In genomic region chr16:5459863-5460262, GRCh38 we compare ENCODE assay signal across 27 cellular contexts.
DNase-seq lines count a peak whose midpoint lies in the region; FAIRE-seq and TF ChIP-seq lines count a peak whose summit lies in the region.
"Had no signal": no experiment of that assay in that cellular context is flagged by ENCODE, and none has a peak within 500 bp of the region (broad histone marks: within the 10 kb centered on the region; RNA-seq: fewer than 3 reads in every experiment).

No MANE protein-coding gene starts in this region.

- H3K27me3 ChIP-seq in bronchial epithelial cell (ENCODE audit: control insufficient read depth, insufficient read depth, low read length): no peaks in the 10 kb centered on the region
- H3K27me3 ChIP-seq: BE2C; BLaER1; BLaER1 treated with 17β-estradiol and CSF1 and Interleukin-3, amounts not matched to agents 10 nM and 100 nM had no signal

- no peak for TF ChIP-seq CTCF in bronchial epithelial cell (IDR thresholded peaks at IDR 0.05; ENCODE audit: insufficient read depth, low read length, severe bottlenecking)

- H3K36me3 ChIP-seq in bronchial epithelial cell (ENCODE audit: control insufficient read depth, insufficient read depth, low read length): no peaks in the 10 kb centered on the region
- H3K36me3 ChIP-seq: BE2C; BLaER1; BLaER1 treated with 17β-estradiol and CSF1 and Interleukin-3, amounts not matched to agents 10 nM and 100 nM had no signal

- peak; percentile 13 for FAIRE-seq in bronchial epithelial cell (lab: Jason Lieb, UNC)
- FAIRE-seq: A204.1, A549, D721Med had no signal

- no peak overlapping the region for H3K4me3 ChIP-seq in bronchial epithelial cell (ENCODE audit: low read depth, low read length)
- H3K4me3 ChIP-seq: A549; BLaER1; BLaER1 treated with 17β-estradiol and CSF1 and Interleukin-3, amounts not matched to agents 10 nM and 100 nM had no signal

- DNase-seq in bronchial epithelial cell (ENCODE audit: low read depth): no peak
- no peak for DNase-seq in GF-D8 (lab: John Stamatoyannopoulos, UW)
- DNase-seq: 8988T; ACHN; AML-193; BE2C; C1 segment of cervical spinal cord; Caco-2; Calu3; CD4-positive, alpha-beta memory T cell; CD4-positive, alpha-beta T cell; CD4-positive, CD25-positive, alpha-beta regulatory T cell; CD8-positive, alpha-beta memory T cell; CD8-positive, alpha-beta T cell; COR-L47; DMS 273 treated with DMSO at 0.1 percent for 48 hours; DMS153; DMS53; DMS79; DMS79 treated with DMSO at 0.1 percent for 48 hours; DND-41; EL had no signal
